28 cellular contexts compared by ENCODE assay signal in genomic region chr4:45636175-45636574, GRCh38.
"Had no signal": no experiment of that assay in that cellular context is flagged by ENCODE, and none has a peak within 500 bp of the region (broad histone marks: within the 10 kb centered on the region; RNA-seq: fewer than 3 reads in every experiment).

No MANE protein-coding gene starts in this region.

- H3K4me1 ChIP-seq: colonic mucosa, esophagus muscularis mucosa, esophagus squamous epithelium, foreskin keratinocyte, gastrocnemius medialis, gastroesophageal sphincter, heart left ventricle, heart right ventricle had no signal

- H3K27ac ChIP-seq: colonic mucosa, coronary artery, dorsolateral prefrontal cortex, epithelial cell of prostate, esophagus muscularis mucosa, esophagus squamous epithelium, foreskin keratinocyte, gastrocnemius medialis, gastroesophageal sphincter, heart left ventricle, heart right ventricle had no signal

- FAIRE-seq: colon, endometrium, endothelial cell of umbilical vein, frontal cortex had no signal

- H3K27me3 ChIP-seq: colonic mucosa, dorsolateral prefrontal cortex, esophagus muscularis mucosa, esophagus squamous epithelium, foreskin keratinocyte, gastrocnemius medialis, gastroesophageal sphincter, heart left ventricle, heart right ventricle had no signal

- DNase-seq: colonic mucosa; cortex of kidney; dermis blood vessel endothelial cell; dorsolateral prefrontal cortex; effector CD4-positive, alpha-beta T cell; effector CD8-positive, alpha-beta T cell; effector memory CD4-positive, alpha-beta T cell; effector memory CD8-positive, alpha-beta T cell; endodermal cell; erythroblast; esophagus squamous epithelium; foreskin fibroblast; foreskin keratinocyte; foreskin melanocyte; gastrocnemius medialis; glutamatergic neuron; head of caudate nucleus; heart left ventricle; heart right ventricle had no signal

- H3K9me3 ChIP-seq: colonic mucosa, esophagus muscularis mucosa, gastrocnemius medialis, gastroesophageal sphincter had no signal

- ATAC-seq: effector memory CD8-positive, alpha-beta T cell; esophagus mucosa; foreskin keratinocyte; gastrocnemius medialis; gastroesophageal sphincter; heart left ventricle; heart right ventricle had no signal

- H3K36me3 ChIP-seq: colonic mucosa, esophagus muscularis mucosa, esophagus squamous epithelium, gastrocnemius medialis, gastroesophageal sphincter, heart left ventricle, heart right ventricle had no signal

- H3K4me3 ChIP-seq: colonic mucosa, coronary artery, dorsolateral prefrontal cortex, esophagus muscularis mucosa, esophagus squamous epithelium, gastrocnemius medialis, gastroesophageal sphincter, heart left ventricle, heart right ventricle had no signal
